21 cellular contexts compared by ENCODE assay signal in genomic region chr2:219123356-219124143, GRCh38. TPM values are rescaled to one million over a fixed set of nuclear protein-coding genes. Genes with fewer than 3 reads are reported as not detected.
A peak's percentile ranks its signal among the peaks of the same experiment; 100 is the strongest.
DNase-seq lines count a peak whose midpoint lies in the region; ATAC-seq and TF ChIP-seq lines count a peak whose summit lies in the region.
"Had no signal": no experiment of that assay in that cellular context is flagged by ENCODE, and none has a peak within 500 bp of the region (broad histone marks: within the 10 kb centered on the region; RNA-seq: fewer than 3 reads in every experiment).

No MANE protein-coding gene starts in this region.

- no peak for ATAC-seq in activated naive CD8-positive, alpha-beta T cell treated with anti-CD3 and anti-CD28 coated beads, Interleukin-2, amount 50 U/mL, for 24 hours
- ATAC-seq in HG02678 (IDR thresholded peaks at IDR 0.05; ENCODE audit: unreplicated experiment) = no peak

- H3K9me3 Mint-ChIP-seq in activated naive CD8-positive, alpha-beta T cell treated with anti-CD3 and anti-CD28 coated beads, Interleukin-2, amount 50 U/mL, for 24 hours = no peaks in the 10 kb centered on the region
- no peaks in the 10 kb centered on the region for H3K9me3 Mint-ChIP-seq in activated naive CD8-positive, alpha-beta T cell treated with anti-CD3 and anti-CD28 coated beads for 36 hours
- H3K9me3 Mint-ChIP-seq: activated CD8-positive, alpha-beta T cell treated with anti-CD3 and anti-CD28 coated beads for 36 hours; CD8-positive, alpha-beta T cell; IgD-negative memory B cell; neural crest cell had no signal

- H3K4me1 Mint-ChIP-seq in activated naive CD8-positive, alpha-beta T cell treated with anti-CD3 and anti-CD28 coated beads, Interleukin-2, amount 50 U/mL, for 24 hours = peaks cover 24% of the 10 kb centered on the region
- H3K4me1 Mint-ChIP-seq in activated naive CD8-positive, alpha-beta T cell treated with anti-CD3 and anti-CD28 coated beads for 36 hours = peaks cover 15% of the 10 kb centered on the region

- peak overlapping the region; percentile 81 for H3K27ac ChIP-seq in colonic mucosa
- H3K27ac ChIP-seq: parathyroid adenoma had no signal

- no peaks in the 10 kb centered on the region for H3K36me3 Mint-ChIP-seq in activated naive CD8-positive, alpha-beta T cell treated with anti-CD3 and anti-CD28 coated beads, Interleukin-2, amount 50 U/mL, for 24 hours (ENCODE audit: low read depth)
- peaks cover 2% of the 10 kb centered on the region for H3K36me3 Mint-ChIP-seq in activated naive CD8-positive, alpha-beta T cell treated with anti-CD3 and anti-CD28 coated beads for 36 hours

- H3K27me3 Mint-ChIP-seq in activated naive CD8-positive, alpha-beta T cell treated with anti-CD3 and anti-CD28 coated beads, Interleukin-2, amount 50 U/mL, for 24 hours = no peaks in the 10 kb centered on the region
- H3K27me3 Mint-ChIP-seq in activated naive CD8-positive, alpha-beta T cell treated with anti-CD3 and anti-CD28 coated beads for 36 hours = no peaks in the 10 kb centered on the region
- H3K27me3 Mint-ChIP-seq: activated CD8-positive, alpha-beta T cell treated with anti-CD3 and anti-CD28 coated beads for 36 hours; activated naive CD8-positive, alpha-beta T cell; IgD-negative memory B cell had no signal

- no peak overlapping the region for H3K4me3 Mint-ChIP-seq in activated naive CD8-positive, alpha-beta T cell treated with anti-CD3 and anti-CD28 coated beads, Interleukin-2, amount 50 U/mL, for 24 hours
- H3K4me3 Mint-ChIP-seq in activated naive CD8-positive, alpha-beta T cell treated with anti-CD3 and anti-CD28 coated beads for 36 hours = no peak overlapping the region
- H3K4me3 Mint-ChIP-seq: activated CD8-positive, alpha-beta T cell treated with anti-CD3 and anti-CD28 coated beads for 36 hours; activated naive CD8-positive, alpha-beta T cell; CD8-positive, alpha-beta T cell; IgD-negative memory B cell; neural crest cell had no signal

- intact Hi-C loops in colonic mucosa (cut with DNase I) = loop anchor here (5.0 kb wide), 1 partner anchor 66 kb away; no protein-coding TSS in a partner anchor

- H3K4me3 ChIP-seq in colonic mucosa = no peak overlapping the region
- H3K4me3 ChIP-seq: left lung had no signal

- DNase-seq in activated naive CD8-positive, alpha-beta T cell treated with anti-CD3 and anti-CD28 coated beads, Interleukin-2, amount 50 U/mL, for 24 hours = no peak
- DNase-seq in activated naive CD8-positive, alpha-beta T cell treated with anti-CD3 and anti-CD28 coated beads for 36 hours = no peak
- peak; percentile 58 for DNase-seq in colonic mucosa
- peak; percentile 17 for DNase-seq in myocyte (ENCODE audit: low read depth)
- DNase-seq in NK-92 (lab: John Stamatoyannopoulos, UW; ENCODE audit: unreplicated experiment) = no peak
- no peak for DNase-seq in DMS 273 (lab: John Stamatoyannopoulos, UW; ENCODE audit: unreplicated experiment)
- no peak for DNase-seq in DMS79 (lab: John Stamatoyannopoulos, UW)
- DNase-seq: 8988T; DMS153; left lung; NCI-H1105; NCI-H187 treated with DMSO at 0.1 percent for 48 hours; right cardiac atrium; stimulated activated CD4-positive, alpha-beta T cell treated with anti-CD3 and anti-CD28 coated beads, Interleukin-2, amount 100 ng/mL, for 48 hours had no signal

- H3K4me1 ChIP-seq in colonic mucosa = peaks cover 17% of the 10 kb centered on the region

- no peaks in the 10 kb centered on the region for H3K36me3 ChIP-seq in colonic mucosa
- H3K36me3 ChIP-seq: left lung had no signal

- H3K9me3 ChIP-seq in colonic mucosa = no peaks in the 10 kb centered on the region
- H3K9me3 ChIP-seq: left lung had no signal

- no peak for TF ChIP-seq CTCF in colonic mucosa (IDR thresholded peaks at IDR 0.05)

- H3K9ac ChIP-seq in colonic mucosa (ENCODE audit: low read depth in 2 of 2, low read length in 2 of 2) = peak overlapping the region in 1 of 2 donors; percentile 78
- H3K9ac ChIP-seq: parathyroid adenoma had no signal

- no peaks in the 10 kb centered on the region for H3K27me3 ChIP-seq in colonic mucosa
- H3K27me3 ChIP-seq: left lung had no signal

- peak overlapping the region; percentile 43 for H3K27ac Mint-ChIP-seq in activated naive CD8-positive, alpha-beta T cell treated with anti-CD3 and anti-CD28 coated beads, Interleukin-2, amount 50 U/mL, for 24 hours
- H3K27ac Mint-ChIP-seq in activated naive CD8-positive, alpha-beta T cell treated with anti-CD3 and anti-CD28 coated beads for 36 hours = no peak overlapping the region
- H3K27ac Mint-ChIP-seq: activated naive CD8-positive, alpha-beta T cell; CD8-positive, alpha-beta T cell; IgD-negative memory B cell had no signal

RNA-seq across cellular contexts. Expression of gene NHEJ1, which starts 37.1 kb away (rescaled TPM):
- 10 to 100 TPM; 19.8 to 21.1 TPM for total RNA-seq in activated naive CD8-positive, alpha-beta T cell treated with anti-CD3 and anti-CD28 coated beads for 36 hours
- total RNA-seq in colonic mucosa (10 to 100 TPM; 30.7 to 51.1 TPM), myocyte (13.6 and 14.3 TPM in 2 replicates)
- polyA plus RNA-seq in myocyte (2012) = 5.5 TPM

RNA-seq across cellular contexts. Expression of gene SLC23A3, which starts 46.3 kb away (rescaled TPM):
- 1 to 10 TPM in 1 of 2 experiments, under 1 TPM in 1; 0.92 to 1.1 TPM for total RNA-seq in activated naive CD8-positive, alpha-beta T cell treated with anti-CD3 and anti-CD28 coated beads for 36 hours
- total RNA-seq in colonic mucosa (10 to 100 TPM in 1 of 2 donors, 1 to 10 TPM in 1; 4.7 to 13.8 TPM), myocyte (0.26 TPM in 1 of 2 replicates, not detected in the other)
- 0.90 TPM for polyA plus RNA-seq in myocyte (2012)

RNA-seq across cellular contexts. Expression of gene CNPPD1, which starts 53.2 kb away (rescaled TPM):
- 10 to 100 TPM; 44.1 to 50.2 TPM for total RNA-seq in activated naive CD8-positive, alpha-beta T cell treated with anti-CD3 and anti-CD28 coated beads for 36 hours
- total RNA-seq in colonic mucosa (10 to 100 TPM; 80.7 to 98.2 TPM), myocyte (28.9 and 35.2 TPM in 2 replicates)
- 50.0 TPM for polyA plus RNA-seq in myocyte (2012)

RNA-seq across cellular contexts. Expression of gene RETREG2, which starts 54.5 kb away (rescaled TPM):
- total RNA-seq in activated naive CD8-positive, alpha-beta T cell treated with anti-CD3 and anti-CD28 coated beads for 36 hours = 10 to 100 TPM; 54.2 to 57.7 TPM
- total RNA-seq in colonic mucosa = 100 to 1,000 TPM in 1 of 2 donors, 10 to 100 TPM in 1; 94.4 to 116 TPM
- 68.9 and 76.6 TPM in 2 replicates for total RNA-seq in myocyte
- polyA plus RNA-seq in myocyte (2012) = 95.8 TPM

Comparison
In these comparisons a context has a peak if more than half of its experiments do, and no peak if none do; other contexts are left out.
1. DNase-seq: peak in colonic mucosa (single experiment) and myocyte (single experiment); none in activated naive CD8-positive, alpha-beta T cell treated with anti-CD3 and anti-CD28 coated beads, Interleukin-2, amount 50 U/mL, for 24 hours (single experiment), activated naive CD8-positive, alpha-beta T cell treated with anti-CD3 and anti-CD28 coated beads for 36 hours (single experiment), NK-92 (single experiment), DMS 273 (single experiment) and DMS79 (single experiment).